Comparison of ENCODE assay signal across 11 cellular contexts in genomic region chr12:65656904-65657351, GRCh38.
DNase-seq lines count a peak whose midpoint lies in the region; ATAC-seq and TF ChIP-seq lines count a peak whose summit lies in the region.
"Had no signal": no experiment of that assay in that cellular context is flagged by ENCODE, and none has a peak within 500 bp of the region (broad histone marks: within the 10 kb centered on the region; RNA-seq: fewer than 3 reads in every experiment).

No MANE protein-coding gene starts in this region.

- no peak overlapping the region for H4K8ac ChIP-seq in mesenchymal stem cell (ENCODE audit: low read length)

- peak; percentile 98 for DNase-seq in EH (ENCODE audit: low read depth)
- DNase-seq in KBM-7 = peak; percentile 75
- no peak for DNase-seq in activated naive CD8-positive, alpha-beta T cell treated with anti-CD3 and anti-CD28 coated beads for 36 hours
- DNase-seq in mesenchymal stem cell = peak; percentile 94
- no peak for DNase-seq in DMS114 treated with DMSO at 0.1 percent for 48 hours (lab: John Stamatoyannopoulos, UW; ENCODE audit: unreplicated experiment)
- DNase-seq in NCI-H1417 treated with DMSO at 0.1 percent for 48 hours (lab: John Stamatoyannopoulos, UW) = no peak
- DNase-seq in Caco-2 = no peak
- DNase-seq: effector CD4-positive, alpha-beta T cell; T-helper 9 cell had no signal

- H3K27me3 ChIP-seq in mesenchymal stem cell (ENCODE audit: control insufficient read depth in 1 of 2, insufficient read depth in 1 of 2, low read length in 2 of 2) (no peaks in the 10 kb centered on the region), Caco-2 (replicated peaks; ENCODE audit: control insufficient read depth, insufficient read depth, low read length) (no peaks in the 10 kb centered on the region)

- H2BK120ac ChIP-seq in mesenchymal stem cell (ENCODE audit: low read depth, low read length) = no peak overlapping the region

- H3K36me3 ChIP-seq in mesenchymal stem cell (ENCODE audit: control insufficient read depth in 1 of 2, insufficient read depth in 2 of 2, low read depth in 1 of 2, low read length in 2 of 2) (no peaks in the 10 kb centered on the region), Caco-2 (ENCODE audit: control insufficient read depth, insufficient read depth, low read length) (no peaks in the 10 kb centered on the region)
- H3K36me3 ChIP-seq: thoracic aorta had no signal

- peak overlapping the region; percentile 81 for H3K9ac ChIP-seq in mesenchymal stem cell (ENCODE audit: low read length)

- H3K9me3 Mint-ChIP-seq in activated naive CD8-positive, alpha-beta T cell treated with anti-CD3 and anti-CD28 coated beads for 36 hours = peaks cover 11% of the 10 kb centered on the region
- no peaks in the 10 kb centered on the region for H3K9me3 Mint-ChIP-seq in Caco-2 (ENCODE audit: unreplicated experiment)

- peak overlapping the region; percentile 98 for H3K27ac ChIP-seq in mesenchymal stem cell (ENCODE audit: low read length, poor library complexity, severe bottlenecking)
- H3K27ac ChIP-seq: thoracic aorta had no signal

- H3K4ac ChIP-seq in mesenchymal stem cell (ENCODE audit: low read depth in 1 of 2, low read length in 2 of 2) = no peak overlapping the region

- no peak overlapping the region for H2BK5ac ChIP-seq in mesenchymal stem cell (ENCODE audit: low read depth, low read length, poor library complexity, severe bottlenecking)

- no peak overlapping the region for H2BK12ac ChIP-seq in mesenchymal stem cell (ENCODE audit: low read length in 2 of 2)

- no peak overlapping the region for H3K23ac ChIP-seq in mesenchymal stem cell (ENCODE audit: low read length in 2 of 2)

- H3K4me2 ChIP-seq in mesenchymal stem cell (ENCODE audit: low read length, poor library complexity, severe bottlenecking) = no peak overlapping the region

- ATAC-seq in GM21381 (IDR thresholded peaks at IDR 0.05; ENCODE audit: unreplicated experiment) = no peak

- H4K91ac ChIP-seq in mesenchymal stem cell (ENCODE audit: low read length) = no peak overlapping the region

- no peaks in the 10 kb centered on the region for H3K79me1 ChIP-seq in mesenchymal stem cell (replicated peaks; ENCODE audit: low read length, poor library complexity, severe bottlenecking)

- peak overlapping the region; percentile 54 for H3K27ac Mint-ChIP-seq in activated naive CD8-positive, alpha-beta T cell treated with anti-CD3 and anti-CD28 coated beads for 36 hours
- no peak overlapping the region for H3K27ac Mint-ChIP-seq in Caco-2 (ENCODE audit: unreplicated experiment)

- intact Hi-C loops in Caco-2 (cut with micrococcal nuclease; ENCODE audit: unreplicated experiment) = no loop called here

- H3K4me1 ChIP-seq in mesenchymal stem cell (ENCODE audit: control insufficient read depth, insufficient read depth, low read depth, low read length) (peaks cover 2% of the 10 kb centered on the region), Caco-2 (no peaks in the 10 kb centered on the region)

- in situ Hi-C loops in KBM-7 (cut with MboI; ENCODE audit: low pct_unique_long_range_greater_than_20kb, low sequenced_read_pairs) = no loop called here

- H3K4me1 Mint-ChIP-seq in activated naive CD8-positive, alpha-beta T cell treated with anti-CD3 and anti-CD28 coated beads for 36 hours = peaks cover 18% of the 10 kb centered on the region
- H3K4me1 Mint-ChIP-seq in Caco-2 (ENCODE audit: low read depth, unreplicated experiment) = no peaks in the 10 kb centered on the region

- no peak overlapping the region for H3K4me3 Mint-ChIP-seq in activated naive CD8-positive, alpha-beta T cell treated with anti-CD3 and anti-CD28 coated beads for 36 hours
- H3K4me3 Mint-ChIP-seq in Caco-2 (ENCODE audit: unreplicated experiment) = no peak overlapping the region

- no peak overlapping the region for H2AFZ ChIP-seq in mesenchymal stem cell (ENCODE audit: low read depth, low read length)

- POLR2A ChIA-PET in Caco-2 (lab: Charles Lee) = no interaction called here

- H3K4me3 ChIP-seq in mesenchymal stem cell (ENCODE audit: insufficient read depth in 1 of 2, low read depth in 1 of 2, low read length in 2 of 2) (no peak overlapping the region), Caco-2 (ENCODE audit: low read depth, low read length) (no peak overlapping the region)
- H3K4me3 ChIP-seq: thoracic aorta had no signal

- H3K9me3 ChIP-seq in mesenchymal stem cell (ENCODE audit: control insufficient read depth, low read length) = peaks cover 2% of the 10 kb centered on the region
- no peaks in the 10 kb centered on the region for H3K9me3 ChIP-seq in Caco-2
- H3K9me3 ChIP-seq: thoracic aorta had no signal

- WGBS in mesenchymal stem cell = 0% methylated on average over 3 of the region's 3 CpGs

- no peak overlapping the region for H2BK15ac ChIP-seq in mesenchymal stem cell (ENCODE audit: low read depth, poor library complexity, severe bottlenecking)

- H3K27me3 Mint-ChIP-seq in activated naive CD8-positive, alpha-beta T cell treated with anti-CD3 and anti-CD28 coated beads for 36 hours = peaks cover 49% of the 10 kb centered on the region
- H3K27me3 Mint-ChIP-seq in Caco-2 (ENCODE audit: insufficient read depth, unreplicated experiment) = peaks cover 3% of the 10 kb centered on the region

- CTCF ChIA-PET in Caco-2 (lab: Charles Lee) = no interaction called here

- H3K36me3 Mint-ChIP-seq in activated naive CD8-positive, alpha-beta T cell treated with anti-CD3 and anti-CD28 coated beads for 36 hours = peaks cover 4% of the 10 kb centered on the region
- no peaks in the 10 kb centered on the region for H3K36me3 Mint-ChIP-seq in Caco-2 (ENCODE audit: insufficient read depth, unreplicated experiment)

- no peak overlapping the region for H3K18ac ChIP-seq in mesenchymal stem cell (ENCODE audit: low read depth in 1 of 2, low read length in 2 of 2)

- BruUV-seq in Caco-2 (replicated peaks; lab: Mats Ljungman, UMichigan) = no TSS peak

- H3K14ac ChIP-seq in mesenchymal stem cell (ENCODE audit: low read length in 2 of 2) = no peak overlapping the region

- no peak for TF ChIP-seq CTCF in Caco-2 (IDR thresholded peaks at IDR 0.05; ENCODE audit: insufficient read depth in 1 of 2, low read depth in 1 of 2, low read length in 1 of 2, severe bottlenecking in 1 of 2, unreplicated experiment in 1 of 2)

- no peak overlapping the region for H2AK5ac ChIP-seq in mesenchymal stem cell (ENCODE audit: low read length, severe bottlenecking)

Comparison
In these comparisons a context has a peak if more than half of its experiments do, and no peak if none do; other contexts are left out.
1. DNase-seq: peak in EH (single experiment), KBM-7 (single experiment) and mesenchymal stem cell (single experiment); none in activated naive CD8-positive, alpha-beta T cell treated with anti-CD3 and anti-CD28 coated beads for 36 hours (single experiment), DMS114 treated with DMSO at 0.1 percent for 48 hours (single experiment), NCI-H1417 treated with DMSO at 0.1 percent for 48 hours (single experiment) and Caco-2 (0 of 2).